18 cellular contexts compared by ENCODE assay signal in genomic region chr9:5670079-5670478, GRCh38.
"Had no signal": no experiment of that assay in that cellular context is flagged by ENCODE, and none has a peak within 500 bp of the region (broad histone marks: within the 10 kb centered on the region; RNA-seq: fewer than 3 reads in every experiment).

No MANE protein-coding gene starts in this region.

- H3K27me3 ChIP-seq: esophagus muscularis mucosa, foreskin keratinocyte, hepatocyte, tibial artery, upper lobe of right lung, vagina had no signal

- H3K4me3 Mint-ChIP-seq: naive thymus-derived CD8-positive, alpha-beta T cell; neural crest cell; stimulated activated effector memory CD8-positive, alpha-beta T cell treated with anti-CD3 and anti-CD28 coated beads, Interleukin-12 subunit alpha, Interleukin-12 subunit beta, amount 100 ng/mL, for 72 hours had no signal

- H3K27me3 Mint-ChIP-seq: naive thymus-derived CD8-positive, alpha-beta T cell had no signal

- ATAC-seq: foreskin keratinocyte; mucosa of descending colon; naive thymus-derived CD8-positive, alpha-beta T cell; stimulated activated effector memory CD8-positive, alpha-beta T cell treated with anti-CD3 and anti-CD28 coated beads, Interleukin-12 subunit alpha, Interleukin-12 subunit beta, amount 100 ng/mL, for 72 hours; stimulated activated naive CD8-positive, alpha-beta T cell treated with anti-CD3 and anti-CD28 coated beads, Interleukin-15, Interleukin-2, amounts not matched to agents 100 U/mL and 50 U/mL, for 24 hours; upper lobe of right lung had no signal

- H3K27ac Mint-ChIP-seq: stimulated activated effector memory CD8-positive, alpha-beta T cell treated with anti-CD3 and anti-CD28 coated beads, Interleukin-12 subunit alpha, Interleukin-12 subunit beta, amount 100 ng/mL, for 72 hours had no signal

- H3K4me3 ChIP-seq: esophagus muscularis mucosa, hepatocyte, mucosa of descending colon, tibial artery, upper lobe of right lung, vagina had no signal

- DNase-seq: cortex of kidney; effector memory CD4-positive, alpha-beta T cell; foreskin keratinocyte; mucosa of descending colon; naive thymus-derived CD8-positive, alpha-beta T cell; right cardiac atrium; small intestine; stimulated activated CD4-positive, alpha-beta T cell treated with anti-CD3 and anti-CD28 coated beads, Interleukin-2, amount 100 ng/mL, for 48 hours; stimulated activated CD8-positive, alpha-beta memory T cell treated with anti-CD3 and anti-CD28 coated beads, Interleukin-4, amount 100 ng/mL, for 48 hours; stimulated activated naive CD8-positive, alpha-beta T cell treated with anti-CD3 and anti-CD28 coated beads, Interleukin-15, Interleukin-2, amounts not matched to agents 100 U/mL and 50 U/mL, for 24 hours; tibial artery; upper lobe of right lung had no signal

- H3K4me1 Mint-ChIP-seq: neural crest cell had no signal

- H3K9me3 ChIP-seq: esophagus muscularis mucosa, mucosa of descending colon, tibial artery, upper lobe of right lung, vagina had no signal

- H3K36me3 Mint-ChIP-seq: stimulated activated effector memory CD8-positive, alpha-beta T cell treated with anti-CD3 and anti-CD28 coated beads, Interleukin-12 subunit alpha, Interleukin-12 subunit beta, amount 100 ng/mL, for 72 hours had no signal

- H3K27ac ChIP-seq: epithelial cell of prostate, esophagus muscularis mucosa, foreskin keratinocyte, hepatocyte, tibial artery, upper lobe of right lung, vagina had no signal

- H3K9me3 Mint-ChIP-seq: stimulated activated effector memory CD8-positive, alpha-beta T cell treated with anti-CD3 and anti-CD28 coated beads, Interleukin-12 subunit alpha, Interleukin-12 subunit beta, amount 100 ng/mL, for 72 hours had no signal

- H3K4me1 ChIP-seq: upper lobe of right lung, vagina had no signal
